In genomic region chr1:58783090-58783992, GRCh38 we compare ENCODE assay signal across 8 cellular contexts. TPM values are rescaled to one million over a fixed set of nuclear protein-coding genes. Genes with fewer than 3 reads are reported as not detected.
DNase-seq lines count a peak whose midpoint lies in the region; ATAC-seq and TF ChIP-seq lines count a peak whose summit lies in the region.

No MANE protein-coding gene starts in this region.

- peak overlapping the region; percentile 96 for H3K27ac Mint-ChIP-seq in activated CD4-positive, alpha-beta memory T cell treated with anti-CD3 and anti-CD28 coated beads, Interleukin-2, amount 10 ng/mL, durations not matched to agents 7 days and 5 days
- peak overlapping the region; percentile 98 to 100 (median 100) for H3K27ac Mint-ChIP-seq in naive B cell
- H3K27ac Mint-ChIP-seq in stimulated activated naive CD8-positive, alpha-beta T cell treated with anti-CD3 and anti-CD28 coated beads, Interleukin-15, Interleukin-2, amounts not matched to agents 100 ng/mL and 50 ng/mL, for 24 hours: peak overlapping the region; percentile 89

- no peaks in the 10 kb centered on the region for H3K9me3 ChIP-seq in esophagus squamous epithelium

- H3K4me3 ChIP-seq in esophagus squamous epithelium: peak overlapping the region; percentile 84 to 92 (median 86)

- peaks cover 4 to 51% (median 7%) of the 10 kb centered on the region in 3 donors for H3K4me1 ChIP-seq in esophagus squamous epithelium

- H3K36me3 Mint-ChIP-seq in activated CD4-positive, alpha-beta memory T cell treated with anti-CD3 and anti-CD28 coated beads, Interleukin-2, amount 10 ng/mL, durations not matched to agents 7 days and 5 days (ENCODE audit: low read depth): peaks cover 28% of the 10 kb centered on the region
- H3K36me3 Mint-ChIP-seq in naive B cell: peaks cover 10 to 13% of the 10 kb centered on the region in 2 donors
- peaks cover 24% of the 10 kb centered on the region for H3K36me3 Mint-ChIP-seq in stimulated activated naive CD8-positive, alpha-beta T cell treated with anti-CD3 and anti-CD28 coated beads, Interleukin-15, Interleukin-2, amounts not matched to agents 100 ng/mL and 50 ng/mL, for 24 hours (ENCODE audit: low read depth)

- no peaks in the 10 kb centered on the region for H3K27me3 ChIP-seq in esophagus squamous epithelium

- H3K9me3 Mint-ChIP-seq in activated CD4-positive, alpha-beta memory T cell treated with anti-CD3 and anti-CD28 coated beads, Interleukin-2, amount 10 ng/mL, durations not matched to agents 7 days and 5 days: peaks cover 4% of the 10 kb centered on the region
- H3K9me3 Mint-ChIP-seq in naive B cell: peaks cover 0 to 13% (median 3%) of the 10 kb centered on the region in 7 donors
- H3K9me3 Mint-ChIP-seq in stimulated activated naive CD8-positive, alpha-beta T cell treated with anti-CD3 and anti-CD28 coated beads, Interleukin-15, Interleukin-2, amounts not matched to agents 100 ng/mL and 50 ng/mL, for 24 hours: peaks cover 5% of the 10 kb centered on the region

- DNase-seq in GM03348 (ENCODE audit: low spot score) (peak; percentile 44), H4 (ENCODE audit: low spot score) (peak; percentile 42), NCI-H1694 (lab: John Stamatoyannopoulos, UW) (peak; percentile 14), esophagus squamous epithelium (lab: John Stamatoyannopoulos, UW) (peak; percentile 71), naive B cell (peak; percentile 45), NCI-H2196 (lab: John Stamatoyannopoulos, UW; ENCODE audit: unreplicated experiment) (no peak)
- peak; percentile 64 for DNase-seq in activated CD4-positive, alpha-beta memory T cell treated with anti-CD3 and anti-CD28 coated beads, Interleukin-2, amount 10 ng/mL, durations not matched to agents 7 days and 5 days

- CTCF ChIA-PET in activated CD4-positive, alpha-beta memory T cell treated with anti-CD3 and anti-CD28 coated beads, Interleukin-2, amount 10 ng/mL, durations not matched to agents 7 days and 5 days (lab: Charles Lee): interaction anchor here (0.7 to 2.9 kb wide), 11 partner anchors 16 to 916 kb away, joined by 3 to 19 read pairs (median 3); no protein-coding TSS in a partner anchor

- H3K36me3 ChIP-seq in esophagus squamous epithelium: peaks cover 0 to 10% (median 0%) of the 10 kb centered on the region in 3 donors

- ATAC-seq in naive B cell (ENCODE audit: low read depth in 2 of 2): no peak

- peaks cover 21% of the 10 kb centered on the region for H3K27me3 Mint-ChIP-seq in activated CD4-positive, alpha-beta memory T cell treated with anti-CD3 and anti-CD28 coated beads, Interleukin-2, amount 10 ng/mL, durations not matched to agents 7 days and 5 days
- peaks cover 0 to 4% (median 0%) of the 10 kb centered on the region in 3 donors for H3K27me3 Mint-ChIP-seq in naive B cell
- peaks cover 6% of the 10 kb centered on the region for H3K27me3 Mint-ChIP-seq in stimulated activated naive CD8-positive, alpha-beta T cell treated with anti-CD3 and anti-CD28 coated beads, Interleukin-15, Interleukin-2, amounts not matched to agents 100 ng/mL and 50 ng/mL, for 24 hours

- TF ChIP-seq CTCF in esophagus squamous epithelium (IDR thresholded peaks at IDR 0.05): peak in 2 of 6 experiments; percentile 4 to 10

- peak overlapping the region; percentile 89 for H3K4me3 Mint-ChIP-seq in activated CD4-positive, alpha-beta memory T cell treated with anti-CD3 and anti-CD28 coated beads, Interleukin-2, amount 10 ng/mL, durations not matched to agents 7 days and 5 days
- H3K4me3 Mint-ChIP-seq in naive B cell: peak overlapping the region; percentile 89 to 99 (median 94)
- H3K4me3 Mint-ChIP-seq in stimulated activated naive CD8-positive, alpha-beta T cell treated with anti-CD3 and anti-CD28 coated beads, Interleukin-15, Interleukin-2, amounts not matched to agents 100 ng/mL and 50 ng/mL, for 24 hours: peak overlapping the region; percentile 88

- TF ChIP-seq POLR2A in esophagus squamous epithelium (IDR thresholded peaks at IDR 0.05): peak in 2 of 4 donors; percentile 85 to 100

- intact Hi-C loops in esophagus squamous epithelium (cut with DNase I): loop anchor here (10.0 kb wide), 4 partner anchors 111 to 921 kb away; partner anchors contain the start of gene FGGY

- peak overlapping the region; percentile 96 to 100 (median 100) for H3K27ac ChIP-seq in esophagus squamous epithelium

- peaks cover 21% of the 10 kb centered on the region for H3K4me1 Mint-ChIP-seq in activated CD4-positive, alpha-beta memory T cell treated with anti-CD3 and anti-CD28 coated beads, Interleukin-2, amount 10 ng/mL, durations not matched to agents 7 days and 5 days
- H3K4me1 Mint-ChIP-seq in naive B cell: peaks cover 21 to 41% (median 24%) of the 10 kb centered on the region in 3 donors
- peaks cover 22% of the 10 kb centered on the region for H3K4me1 Mint-ChIP-seq in stimulated activated naive CD8-positive, alpha-beta T cell treated with anti-CD3 and anti-CD28 coated beads, Interleukin-15, Interleukin-2, amounts not matched to agents 100 ng/mL and 50 ng/mL, for 24 hours (ENCODE audit: low read depth)

- 0% methylated on average over 1 of the region's 86 CpGs; no CpG with 5 or more reads in 1 of the 2 donors for WGBS in esophagus squamous epithelium, 2 donors

- POLR2A ChIA-PET in activated CD4-positive, alpha-beta memory T cell treated with anti-CD3 and anti-CD28 coated beads, Interleukin-2, amount 10 ng/mL, durations not matched to agents 7 days and 5 days (lab: Charles Lee): interaction anchor here (0.6 to 5.1 kb wide), 45 partner anchors 10 to 1032 kb away, joined by 3 to 39 read pairs (median 5); partner anchors contain the start of genes HOOK1 and MYSM1

RNA-seq across cellular contexts. Expression of gene JUN, which starts 0.5 kb away (rescaled TPM):
- 23.2 and 29.4 TPM in 2 replicates for total RNA-seq in H4 (2014; rRNA removed; shearing (Covaris generic))
- total RNA-seq in activated CD4-positive, alpha-beta memory T cell treated with anti-CD3 and anti-CD28 coated beads, Interleukin-2, amount 10 ng/mL, durations not matched to agents 7 days and 5 days: 10 to 100 TPM; 31.1 to 32.3 TPM
- total RNA-seq in esophagus squamous epithelium: 100 to 1,000 TPM in 1 of 4 donors, 10 to 100 TPM in 3; 48.5 to 128 (median 66.1) TPM
- 100 to 1,000 TPM in 5 of 6 donors, 10 to 100 TPM in 1; 65.0 to 352 (median 221) TPM for polyA plus RNA-seq in naive B cell (ENCODE audit: low read depth in 6 of 6)
